In genomic region chr7:8549043-8549442, GRCh38 we compare ENCODE assay signal across 9 cellular contexts.
"Had no signal": no experiment of that assay in that cellular context is flagged by ENCODE, and none has a peak within 500 bp of the region (broad histone marks: within the 10 kb centered on the region; RNA-seq: fewer than 3 reads in every experiment).

No MANE protein-coding gene starts in this region.

- H3K36me3 ChIP-seq: HAP-1 had no signal

- H3K4me1 Mint-ChIP-seq: GM23338, H9 had no signal

- H3K4me1 ChIP-seq: HAP-1 had no signal

- H3K27ac ChIP-seq: GM23248 had no signal

- H3K9me3 Mint-ChIP-seq: GM23338, H9 had no signal

- H3K27ac Mint-ChIP-seq: GM23338, H9, HFFc6 had no signal

- H3K4me2 ChIP-seq: GM23338 had no signal

- H3K9ac ChIP-seq: GM23248 had no signal

- H3K4me3 ChIP-seq: GM23248, GM23338, HAP-1 had no signal

- H3K9me3 ChIP-seq: HAP-1 had no signal

- H2AFZ ChIP-seq: GM23248, GM23338 had no signal

- DNase-seq: GM23248, GOT3, H7, H9, HCEC 1CT, HFFc6 had no signal

- H3K4me3 Mint-ChIP-seq: GM23338, H9, HFFc6 had no signal

- ATAC-seq: GM23338, HCT116 had no signal
